8 cellular contexts compared by ENCODE assay signal in genomic region chrX:153885968-153886903, GRCh38. TPM values are rescaled to one million over a fixed set of nuclear protein-coding genes. Genes with fewer than 3 reads are reported as not detected.
A peak's percentile ranks its signal among the peaks of the same experiment; 100 is the strongest.
DNase-seq lines count a peak whose midpoint lies in the region; ATAC-seq and TF ChIP-seq lines count a peak whose summit lies in the region.

L1CAM (minus strand) TSS chrX:153886173; CDS start chrX:153875836, 10,337 bp downstream.

- TF ChIP-seq POLR2A in upper lobe of left lung (IDR thresholded peaks at IDR 0.05), result no peak

- TF ChIP-seq EP300 in upper lobe of left lung (IDR thresholded peaks at IDR 0.05), result no peak

- H3K27ac ChIP-seq in heart right ventricle (no peak within 1 kb of the TSS), iPS-18a (ENCODE audit: low read length) (no peak within 1 kb of the TSS), upper lobe of left lung (no peak within 1 kb of the TSS)

- H3K36me3 Mint-ChIP-seq in progenitor cell of endocrine pancreas (ENCODE audit: insufficient read depth), result no peaks in the 10 kb centered on the region

- H3K4me3 ChIP-seq in heart right ventricle, result peak within 1 kb of the TSS in 7 of 10 donors; percentile 7 to 26 (median 22)
- peak within 1 kb of the TSS; percentile 46 for H3K4me3 ChIP-seq in iPS-18a (ENCODE audit: low read length)
- peak within 1 kb of the TSS in 3 of 4 donors; percentile 10 to 20 (median 14) for H3K4me3 ChIP-seq in upper lobe of left lung

- H3K27me3 ChIP-seq in heart right ventricle (peaks cover 0 to 92% (median 44%) of the 10 kb centered on the region in 7 donors), iPS-18a (ENCODE audit: control insufficient read depth, insufficient read depth, low read length) (peaks cover 28% of the 10 kb centered on the region), upper lobe of left lung (peaks cover 0 to 36% (median 3%) of the 10 kb centered on the region in 4 donors)

- no peak within 1 kb of the TSS for H3K4me3 Mint-ChIP-seq in progenitor cell of endocrine pancreas (ENCODE audit: low read depth)

- H3K9me3 ChIP-seq in heart right ventricle (no peaks in the 10 kb centered on the region), iPS-18a (ENCODE audit: control insufficient read depth, low read depth, low read length) (peaks cover 13% of the 10 kb centered on the region), upper lobe of left lung (no peaks in the 10 kb centered on the region)

- H3K4me1 ChIP-seq in heart right ventricle (peaks cover 0 to 6% (median 0%) of the 10 kb centered on the region in 9 donors), iPS-18a (ENCODE audit: control insufficient read depth, low read depth, low read length) (peaks cover 8% of the 10 kb centered on the region), upper lobe of left lung (peaks cover 0 to 14% (median 3%) of the 10 kb centered on the region in 4 donors)

- H3K4me1 Mint-ChIP-seq in progenitor cell of endocrine pancreas (ENCODE audit: low read depth), result no peaks in the 10 kb centered on the region

- TF ChIP-seq CTCF in heart right ventricle (IDR thresholded peaks at IDR 0.05), result no peak
- TF ChIP-seq CTCF in upper lobe of left lung (IDR thresholded peaks at IDR 0.05), result no peak
- TF ChIP-seq CTCF in progenitor cell of endocrine pancreas (IDR thresholded peaks at IDR 0.05; ENCODE audit: unreplicated experiment), result no peak

- ATAC-seq in heart right ventricle, result peak in 1 of 8 donors; percentile 12
- ATAC-seq in Right ventricle myocardium inferior, result no peak
- no peak for ATAC-seq in upper lobe of left lung (ENCODE audit: low FRiP score in 2 of 2)
- ATAC-seq in GM18868 (IDR thresholded peaks at IDR 0.05; ENCODE audit: unreplicated experiment), result no peak

- 2 to 4% methylated on average over 27 to 74 of the region's 94 CpGs for WGBS in heart right ventricle, 2 donors
- 14 to 22% methylated on average over 1 to 33 of the region's 94 CpGs for WGBS in upper lobe of left lung, 2 donors

- H3K36me3 ChIP-seq in heart right ventricle, result no peaks in the 10 kb centered on the region
- no peaks in the 10 kb centered on the region for H3K36me3 ChIP-seq in iPS-18a (ENCODE audit: control insufficient read depth, low read depth, low read length)
- H3K36me3 ChIP-seq in upper lobe of left lung, result no peaks in the 10 kb centered on the region

- intact Hi-C loops in heart right ventricle (cut with DNase I), result no loop called here
- intact Hi-C loops in Right ventricle myocardium inferior (cut with DNase I), result no loop called here

- DNase-seq in heart right ventricle, result no peak
- DNase-seq in Right ventricle myocardium inferior (ENCODE audit: missing footprints), result no peak
- peak; percentile 24 to 29 for DNase-seq in activated CD4-positive, alpha-beta T cell treated with anti-CD3 and anti-CD28 coated beads, Interleukin-2, amount 50 U/mL, for 48 hours
- DNase-seq in upper lobe of left lung, result no peak
- DNase-seq in inferior parietal cortex (ENCODE audit: extremely low spot score), result no peak
- DNase-seq in progenitor cell of endocrine pancreas (ENCODE audit: low spot score, unreplicated experiment), result no peak

- H3K27me3 Mint-ChIP-seq in progenitor cell of endocrine pancreas, result peaks cover 47% of the 10 kb centered on the region

- no peak within 1 kb of the TSS for H3K9ac ChIP-seq in iPS-18a (ENCODE audit: low read length)

- no peak within 1 kb of the TSS for H3K27ac Mint-ChIP-seq in progenitor cell of endocrine pancreas

- peaks cover 9% of the 10 kb centered on the region for H3K9me3 Mint-ChIP-seq in progenitor cell of endocrine pancreas (ENCODE audit: low read depth)

RNA-seq across cellular contexts. Expression of gene L1CAM, which starts in this region (rescaled TPM):
- total RNA-seq in heart right ventricle (1 to 10 TPM; 1.1 to 5.6 (median 2.8) TPM), Right ventricle myocardium inferior (6.1 TPM), upper lobe of left lung (10 to 100 TPM in 1 of 6 donors, 1 to 10 TPM in 2, under 1 TPM in 2, not detected in 1; 0.52 to 10.0 (median 1.1) TPM), progenitor cell of endocrine pancreas (1.4 and 2.4 TPM in 2 replicates)
- 1 to 10 TPM; 2.4 to 2.6 TPM for polyA plus RNA-seq in heart right ventricle

Comparison
In these comparisons a context has a peak if more than half of its experiments do, and no peak if none do; other contexts are left out.
1. DNase-seq: peak in activated CD4-positive, alpha-beta T cell treated with anti-CD3 and anti-CD28 coated beads, Interleukin-2, amount 50 U/mL, for 48 hours (2 of 2); none in heart right ventricle (0 of 2), Right ventricle myocardium inferior (single experiment), upper lobe of left lung (0 of 2), inferior parietal cortex (single experiment) and progenitor cell of endocrine pancreas (single experiment).
2. Peak in every context shown above with its lines, with median percentiles within 50 percentile points of each other: H3K4me3 ChIP-seq.